In genomic region chr3:159988617-159989251, GRCh38 we compare ENCODE assay signal across 8 cellular contexts. TPM values are rescaled to one million over a fixed set of nuclear protein-coding genes. Genes with fewer than 3 reads are reported as not detected.
DNase-seq lines count a peak whose midpoint lies in the region; ATAC-seq and TF ChIP-seq lines count a peak whose summit lies in the region.

TSS of gene IL12A (plus strand) at chr3:159988835.

- intact Hi-C loops in adrenal gland (cut with DNase I), result no loop called here
- intact Hi-C loops in right cardiac atrium (cut with DNase I), result loop anchor here in 1 of 4 donors (5.0 kb wide), 1 partner anchor 101 kb away; no protein-coding TSS in a partner anchor

- peaks cover 5% of the 10 kb centered on the region for H3K9me3 ChIP-seq in ES-I3 (ENCODE audit: control insufficient read depth, insufficient read depth, low read length)
- no peaks in the 10 kb centered on the region for H3K9me3 ChIP-seq in SU-DHL-6 (ENCODE audit: insufficient read depth, low read length)
- H3K9me3 ChIP-seq in adrenal gland (replicated peaks in 1 of 3), result no peaks in the 10 kb centered on the region
- no peaks in the 10 kb centered on the region for H3K9me3 ChIP-seq in right cardiac atrium (ENCODE audit: control insufficient read depth, low read length)

- H3K9ac ChIP-seq in ES-I3 (ENCODE audit: low read depth, low read length) (peak within 1 kb of the TSS; percentile 74), SU-DHL-6 (ENCODE audit: low read length) (peak within 1 kb of the TSS; percentile 27)

- H3K4me1 ChIP-seq in ES-I3 (ENCODE audit: insufficient read depth, low read length) (peaks cover 5% of the 10 kb centered on the region), adrenal gland (replicated peaks in 1 of 2) (peaks cover 4% of the 10 kb centered on the region in 2 donors), right cardiac atrium (ENCODE audit: control insufficient read depth, insufficient read depth, low read length) (no peaks in the 10 kb centered on the region)

- no peaks in the 10 kb centered on the region for H4K20me1 ChIP-seq in SU-DHL-6 (ENCODE audit: low read depth, low read length)

- H3F3A ChIP-seq in SU-DHL-6 (ENCODE audit: insufficient read depth), result no peaks in the 10 kb centered on the region

- TF ChIP-seq POLR2A in adrenal gland (IDR thresholded peaks at IDR 0.05), result no peak

- no peak for TF ChIP-seq EP300 in Ishikawa (IDR thresholded peaks at IDR 0.05; ENCODE audit: borderline replicate concordance)

- TF ChIP-seq RAD21 in Ishikawa (IDR thresholded peaks at IDR 0.05; ENCODE audit: low read depth), result peak; percentile 66

- WGBS in adrenal gland, 4 donors, result 0 to 1% (median 0%) methylated on average over 19 to 54 of the region's 54 CpGs
- under 1% methylated on average over 54 of the region's 54 CpGs for WGBS in right cardiac atrium

- ATAC-seq in GM21717 (IDR thresholded peaks at IDR 0.05; ENCODE audit: unreplicated experiment) (peak; percentile 95), right cardiac atrium (peak; percentile 97 to 98)

- H3K9me2 ChIP-seq in SU-DHL-6 (replicated peaks; ENCODE audit: insufficient read depth, low read length), result no peaks in the 10 kb centered on the region

- no peaks in the 10 kb centered on the region for H3K27me3 ChIP-seq in SU-DHL-6 (ENCODE audit: low read length)
- no peaks in the 10 kb centered on the region for H3K27me3 ChIP-seq in adrenal gland
- no peaks in the 10 kb centered on the region for H3K27me3 ChIP-seq in right cardiac atrium (ENCODE audit: control insufficient read depth, insufficient read depth)

- H3K36me3 ChIP-seq in ES-I3 (ENCODE audit: insufficient read depth, low read length), result no peaks in the 10 kb centered on the region
- H3K36me3 ChIP-seq in SU-DHL-6 (ENCODE audit: low read length), result no peaks in the 10 kb centered on the region
- H3K36me3 ChIP-seq in adrenal gland (replicated peaks in 1 of 2), result no peaks in the 10 kb centered on the region

- peak; percentile 63 to 83 (median 77) for DNase-seq in adrenal gland
- DNase-seq in right cardiac atrium, result peak; percentile 77 to 92 (median 91)
- peak; percentile 86 for DNase-seq in retina
- DNase-seq in OCI-M2 (lab: John Stamatoyannopoulos, UW; ENCODE audit: unreplicated experiment), result no peak

- H3K27ac ChIP-seq in SU-DHL-6 (ENCODE audit: low read depth, low read length), result no peak within 1 kb of the TSS
- H3K27ac ChIP-seq in adrenal gland, result no peak within 1 kb of the TSS
- H3K27ac ChIP-seq in right cardiac atrium (ENCODE audit: low read length), result no peak within 1 kb of the TSS

- TF ChIP-seq CTCF in SU-DHL-6 (IDR thresholded peaks at IDR 0.05; ENCODE audit: insufficient read depth, low read length, poor library complexity, severe bottlenecking) (peak; percentile 81), adrenal gland (IDR thresholded peaks at IDR 0.05) (peak; percentile 57 to 88 (median 76))

- H3K4me2 ChIP-seq in SU-DHL-6 (ENCODE audit: low read depth, low read length, poor library complexity, severe bottlenecking), result peak within 1 kb of the TSS; percentile 62

- peak within 1 kb of the TSS; percentile 49 for H2AFZ ChIP-seq in SU-DHL-6 (ENCODE audit: low read depth, low read length, severe bottlenecking)

- peak within 1 kb of the TSS; percentile 47 for H3K4me3 ChIP-seq in SU-DHL-6 (ENCODE audit: insufficient read depth, low read length, poor library complexity, severe bottlenecking)
- H3K4me3 ChIP-seq in adrenal gland, result peak within 1 kb of the TSS in 2 of 4 donors; percentile 48 to 50
- H3K4me3 ChIP-seq in right cardiac atrium (ENCODE audit: low read length), result peak within 1 kb of the TSS; percentile 79

- no peaks in the 10 kb centered on the region for H3K79me2 ChIP-seq in SU-DHL-6 (ENCODE audit: insufficient read depth, low read length)

TF ChIP-seq in Ishikawa, 13 proteins besides CTCF, POLR2A, EP300 and RAD21:
- TF ChIP-seq, protein P1, sequence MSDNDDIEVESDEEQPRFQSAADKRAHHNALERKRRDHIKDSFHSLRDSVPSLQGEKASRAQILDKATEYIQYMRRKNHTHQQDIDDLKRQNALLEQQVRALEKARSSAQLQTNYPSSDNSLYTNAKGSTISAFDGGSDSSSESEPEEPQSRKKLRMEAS (IDR thresholded peaks at IDR 0.05), result peak; percentile 79
- peak; percentile 30; the same call in 1 of the 2 replicates for TF ChIP-seq TCF12 (IDR thresholded peaks at IDR 0.05; ENCODE audit: low read depth)
- 0 out of 2 replicates have a peak, but pooled peaks have one; percentile 42 for TF ChIP-seq YY1 (IDR thresholded peaks at IDR 0.05; ENCODE audit: low read depth)
- TF ChIP-seq, protein P2, sequence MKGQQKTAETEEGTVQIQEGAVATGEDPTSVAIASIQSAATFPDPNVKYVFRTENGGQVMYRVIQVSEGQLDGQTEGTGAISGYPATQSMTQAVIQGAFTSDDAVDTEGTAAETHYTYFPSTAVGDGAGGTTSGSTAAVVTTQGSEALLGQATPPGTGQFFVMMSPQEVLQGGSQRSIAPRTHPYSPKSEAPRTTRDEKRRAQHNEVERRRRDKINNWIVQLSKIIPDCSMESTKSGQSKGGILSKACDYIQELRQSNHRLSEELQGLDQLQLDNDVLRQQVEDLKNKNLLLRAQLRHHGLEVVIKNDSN (IDR thresholded peaks at IDR 0.05), result no peak
- TF ChIP-seq ZBTB7A (IDR thresholded peaks at IDR 0.05; ENCODE audit: low read depth), result no peak
- TF ChIP-seq CEBPB (IDR thresholded peaks at IDR 0.05), result no peak
- no peak for TF ChIP-seq TAF1 (IDR thresholded peaks at IDR 0.05; ENCODE audit: low read depth)
- no peak for TF ChIP-seq FOXM1 (IDR thresholded peaks at IDR 0.05; ENCODE audit: borderline replicate concordance, low read depth)

RNA-seq across cellular contexts. Expression of gene IL12A, which starts in this region (rescaled TPM):
- total RNA-seq in adrenal gland (1 to 10 TPM in 1 of 8 donors, under 1 TPM in 2, not detected in 5; 0.15 to 2.8 (median 0.91) TPM), right cardiac atrium (1 to 10 TPM in 1 of 4 donors, under 1 TPM in 3; 0.24 to 1.0 (median 0.38) TPM)
- polyA plus RNA-seq in adrenal gland (under 1 TPM; 0.10 to 0.24 (median 0.18) TPM), right cardiac atrium (0.29 TPM)
